Comparison of ENCODE assay signal across 16 cellular contexts in genomic region chr11:46336781-46337180, GRCh38. TPM values are rescaled to one million over a fixed set of nuclear protein-coding genes. Genes with fewer than 3 reads are reported as not detected.
DNase-seq lines count a peak whose midpoint lies in the region; ATAC-seq, FAIRE-seq and TF ChIP-seq lines count a peak whose summit lies in the region.
"Had no signal": no experiment of that assay in that cellular context is flagged by ENCODE, and none has a peak within 500 bp of the region (broad histone marks: within the 10 kb centered on the region; RNA-seq: fewer than 3 reads in every experiment).

No MANE protein-coding gene starts in this region.

- H3K79me2 ChIP-seq in astrocyte (ENCODE audit: insufficient read depth, low read length): no peaks in the 10 kb centered on the region

- no peak for TF ChIP-seq CTCF in astrocyte (IDR thresholded peaks at IDR 0.05; ENCODE audit: insufficient read depth, low read depth, low read length)

- FAIRE-seq in astrocyte (lab: Jason Lieb, UNC): no peak
- FAIRE-seq: GM12878, small intestine had no signal

- no peaks in the 10 kb centered on the region for H3K36me3 ChIP-seq in astrocyte (ENCODE audit: insufficient read depth, low read length)
- no peaks in the 10 kb centered on the region for H3K36me3 ChIP-seq in neuronal stem cell (replicated peaks in 1 of 2; ENCODE audit: control insufficient read depth in 2 of 2, insufficient read depth in 2 of 2, low read length in 2 of 2)
- H3K36me3 ChIP-seq: tibial nerve had no signal

- H3K14ac ChIP-seq in neuronal stem cell (ENCODE audit: low read length): no peak overlapping the region

- H3K9ac ChIP-seq in astrocyte (ENCODE audit: low read length) (no peak overlapping the region), neuronal stem cell (ENCODE audit: low read depth, low read length, poor library complexity) (no peak overlapping the region)

- H3K9me3 ChIP-seq in astrocyte (ENCODE audit: insufficient read depth, low read depth, low read length) (no peaks in the 10 kb centered on the region), neuronal stem cell (replicated peaks in 1 of 2; ENCODE audit: control insufficient read depth in 2 of 2, insufficient read depth in 1 of 2, low read depth in 1 of 2, low read length in 2 of 2) (no peaks in the 10 kb centered on the region)
- H3K9me3 ChIP-seq: tibial nerve had no signal

- peaks cover 15% of the 10 kb centered on the region for H3K4me1 ChIP-seq in astrocyte (ENCODE audit: insufficient read depth, low read length)
- H3K4me1 ChIP-seq in neuronal stem cell (ENCODE audit: control insufficient read depth in 2 of 2, insufficient read depth in 1 of 2, low read depth in 1 of 2, low read length in 2 of 2): peaks cover 32 to 34% of the 10 kb centered on the region in 2 donors

- H3K4me2 ChIP-seq in astrocyte (ENCODE audit: low read length) (no peak overlapping the region), neuronal stem cell (ENCODE audit: insufficient read depth, low read length, poor library complexity, severe bottlenecking) (no peak overlapping the region)

- CTCF ChIA-PET in activated CD4-positive, alpha-beta T cell treated with anti-CD3 and anti-CD28 coated beads for 36 hours (lab: Charles Lee): interaction anchor here (0.9 to 10.2 kb wide), 3 partner anchors 11 to 27 kb away, joined by 3 to 139 read pairs (median 4); partner anchors contain the start of gene DGKZ

- H4K91ac ChIP-seq in neuronal stem cell (ENCODE audit: low read depth, low read length, poor library complexity): no peak overlapping the region

- no peak for ATAC-seq in activated CD4-positive, alpha-beta T cell treated with anti-CD3 and anti-CD28 coated beads for 36 hours
- ATAC-seq: effector memory CD8-positive, alpha-beta T cell; GM12878; PC-3 had no signal

- H3K18ac ChIP-seq in neuronal stem cell (ENCODE audit: low read length): no peak overlapping the region

- no peak overlapping the region for H2BK12ac ChIP-seq in neuronal stem cell (ENCODE audit: low read length)

- H2BK5ac ChIP-seq in neuronal stem cell (ENCODE audit: low read length): no peak overlapping the region

- no peak overlapping the region for H4K8ac ChIP-seq in neuronal stem cell (ENCODE audit: low read depth, low read length)

- no peak overlapping the region for H2AK5ac ChIP-seq in neuronal stem cell (ENCODE audit: low read depth, low read length)

- no peaks in the 10 kb centered on the region for H3K9me3 Mint-ChIP-seq in activated CD4-positive, alpha-beta T cell treated with anti-CD3 and anti-CD28 coated beads for 36 hours (ENCODE audit: low read depth)
- H3K9me3 Mint-ChIP-seq in astrocyte (ENCODE audit: unreplicated experiment): peaks cover 2% of the 10 kb centered on the region
- no peaks in the 10 kb centered on the region for H3K9me3 Mint-ChIP-seq in activated T-helper 1 cell treated with anti-CD3 and anti-CD28 coated beads, Interleukin-12 subunit alpha, Interleukin-12 subunit beta, Interleukin-2, Interleukin-4 antibody, amounts not matched to agents 30 ng/mL and 10 ng/mL and 1 ng/mL, durations not matched to agents 14 hours and 24 hours and 36 hours
- H3K9me3 Mint-ChIP-seq: effector memory CD8-positive, alpha-beta T cell; nephron progenitor cell had no signal

- H2BK15ac ChIP-seq in neuronal stem cell (ENCODE audit: low read length): peak overlapping the region; percentile 2

- H3K4me3 Mint-ChIP-seq in activated CD4-positive, alpha-beta T cell treated with anti-CD3 and anti-CD28 coated beads for 36 hours: no peak overlapping the region
- H3K4me3 Mint-ChIP-seq in astrocyte (ENCODE audit: unreplicated experiment): no peak overlapping the region
- no peak overlapping the region for H3K4me3 Mint-ChIP-seq in activated T-helper 1 cell treated with anti-CD3 and anti-CD28 coated beads, Interleukin-12 subunit alpha, Interleukin-12 subunit beta, Interleukin-2, Interleukin-4 antibody, amounts not matched to agents 30 ng/mL and 10 ng/mL and 1 ng/mL, durations not matched to agents 14 hours and 24 hours and 36 hours
- H3K4me3 Mint-ChIP-seq: effector memory CD8-positive, alpha-beta T cell; nephron progenitor cell had no signal

- H3K4me1 Mint-ChIP-seq in activated CD4-positive, alpha-beta T cell treated with anti-CD3 and anti-CD28 coated beads for 36 hours: peaks cover 67% of the 10 kb centered on the region
- H3K4me1 Mint-ChIP-seq in astrocyte (ENCODE audit: low read depth, unreplicated experiment): peaks cover 14% of the 10 kb centered on the region
- peaks cover 21% of the 10 kb centered on the region for H3K4me1 Mint-ChIP-seq in activated T-helper 1 cell treated with anti-CD3 and anti-CD28 coated beads, Interleukin-12 subunit alpha, Interleukin-12 subunit beta, Interleukin-2, Interleukin-4 antibody, amounts not matched to agents 30 ng/mL and 10 ng/mL and 1 ng/mL, durations not matched to agents 14 hours and 24 hours and 36 hours (ENCODE audit: low read depth)

- H3K27me3 Mint-ChIP-seq in activated CD4-positive, alpha-beta T cell treated with anti-CD3 and anti-CD28 coated beads for 36 hours: no peaks in the 10 kb centered on the region
- H3K27me3 Mint-ChIP-seq in astrocyte (ENCODE audit: low read depth, unreplicated experiment): peaks cover 18% of the 10 kb centered on the region
- peaks cover 26% of the 10 kb centered on the region for H3K27me3 Mint-ChIP-seq in activated T-helper 1 cell treated with anti-CD3 and anti-CD28 coated beads, Interleukin-12 subunit alpha, Interleukin-12 subunit beta, Interleukin-2, Interleukin-4 antibody, amounts not matched to agents 30 ng/mL and 10 ng/mL and 1 ng/mL, durations not matched to agents 14 hours and 24 hours and 36 hours (ENCODE audit: insufficient read depth)

- intact Hi-C loops in activated CD4-positive, alpha-beta T cell treated with anti-CD3 and anti-CD28 coated beads for 36 hours (cut with DNase I, micrococcal nuclease): no loop called here
- intact Hi-C loops in activated T-helper 1 cell treated with anti-CD3 and anti-CD28 coated beads, Interleukin-12 subunit alpha, Interleukin-12 subunit beta, Interleukin-2, Interleukin-4 antibody, amounts not matched to agents 30 ng/mL and 10 ng/mL and 1 ng/mL, durations not matched to agents 14 hours and 24 hours and 36 hours (cut with micrococcal nuclease): no loop called here

- H3K4ac ChIP-seq in neuronal stem cell (ENCODE audit: low read length): no peak overlapping the region

- no CpG with 5 or more reads among the region's 9 CpGs for WGBS in neuronal stem cell (ENCODE audit: extremely low coverage in 2 of 2, insufficient read length in 2 of 2, insufficient replicate concordance in 1 of 2), 2 donors

- H3K27ac Mint-ChIP-seq in activated CD4-positive, alpha-beta T cell treated with anti-CD3 and anti-CD28 coated beads for 36 hours: no peak overlapping the region
- no peak overlapping the region for H3K27ac Mint-ChIP-seq in astrocyte (ENCODE audit: unreplicated experiment)
- no peak overlapping the region for H3K27ac Mint-ChIP-seq in activated T-helper 1 cell treated with anti-CD3 and anti-CD28 coated beads, Interleukin-12 subunit alpha, Interleukin-12 subunit beta, Interleukin-2, Interleukin-4 antibody, amounts not matched to agents 30 ng/mL and 10 ng/mL and 1 ng/mL, durations not matched to agents 14 hours and 24 hours and 36 hours
- H3K27ac Mint-ChIP-seq: effector memory CD8-positive, alpha-beta T cell had no signal

- H3K27ac ChIP-seq in astrocyte (ENCODE audit: low read depth, low read length) (no peak overlapping the region), neuronal stem cell (replicated peaks; ENCODE audit: low read length) (no peak overlapping the region)
- H3K27ac ChIP-seq: tibial nerve had no signal

- POLR2A ChIA-PET in activated CD4-positive, alpha-beta T cell treated with anti-CD3 and anti-CD28 coated beads for 36 hours (lab: Charles Lee): interaction anchor here (0.9 kb wide), 1 partner anchor 18 kb away, joined by 3 read pairs; no protein-coding TSS in a partner anchor

- no peaks in the 10 kb centered on the region for H4K20me1 ChIP-seq in astrocyte (ENCODE audit: insufficient read depth, low read length)

- no peak overlapping the region for H2AFZ ChIP-seq in astrocyte (ENCODE audit: low read depth, low read length)
- no peak overlapping the region for H2AFZ ChIP-seq in neuronal stem cell (ENCODE audit: low read length)

- H3K4me3 ChIP-seq in astrocyte (ENCODE audit: insufficient read depth, low read depth, low read length) (no peak overlapping the region), neuronal stem cell (ENCODE audit: low read length in 2 of 2) (no peak overlapping the region)
- H3K4me3 ChIP-seq: GM12878, tibial nerve had no signal

- H3K23ac ChIP-seq in neuronal stem cell (ENCODE audit: low read depth, low read length, poor library complexity): peak overlapping the region; percentile 60

- DNase-seq in activated CD4-positive, alpha-beta T cell treated with anti-CD3 and anti-CD28 coated beads for 36 hours: peak; percentile 51
- no peak for DNase-seq in activated CD4-positive, alpha-beta T cell treated with anti-CD3 and anti-CD28 coated beads, Interleukin-2, amount 50 U/mL, for 1 hour
- DNase-seq in NOMO-1 (lab: John Stamatoyannopoulos, UW; ENCODE audit: unreplicated experiment in 2 of 2) (peak; percentile 94 to 95), astrocyte (ENCODE audit: low read depth) (peak; percentile 25), neuronal stem cell (ENCODE audit: low spot score) (no peak)
- DNase-seq in effector CD4-positive, alpha-beta T cell: no peak
- no peak for DNase-seq in stimulated activated CD4-positive, alpha-beta T cell treated with anti-CD3 and anti-CD28 coated beads, Interleukin-1b, Interleukin-23, amount 100 ng/mL, for 48 hours
- DNase-seq in activated T-helper 1 cell treated with anti-CD3 and anti-CD28 coated beads, Interleukin-12 subunit alpha, Interleukin-12 subunit beta, Interleukin-2, Interleukin-4 antibody, amounts not matched to agents 30 ng/mL and 10 ng/mL and 1 ng/mL, durations not matched to agents 14 hours and 24 hours and 36 hours (ENCODE audit: low spot score): no peak
- DNase-seq: effector memory CD8-positive, alpha-beta T cell; HCEC 1CT; NCI-H2029 treated with DMSO at 0.1 percent for 48 hours; nephron progenitor cell; small intestine had no signal

- no peaks in the 10 kb centered on the region for H3K36me3 Mint-ChIP-seq in activated CD4-positive, alpha-beta T cell treated with anti-CD3 and anti-CD28 coated beads for 36 hours (ENCODE audit: low read depth)
- H3K36me3 Mint-ChIP-seq in astrocyte (ENCODE audit: low read depth, unreplicated experiment): no peaks in the 10 kb centered on the region
- peaks cover 1% of the 10 kb centered on the region for H3K36me3 Mint-ChIP-seq in activated T-helper 1 cell treated with anti-CD3 and anti-CD28 coated beads, Interleukin-12 subunit alpha, Interleukin-12 subunit beta, Interleukin-2, Interleukin-4 antibody, amounts not matched to agents 30 ng/mL and 10 ng/mL and 1 ng/mL, durations not matched to agents 14 hours and 24 hours and 36 hours (ENCODE audit: low read depth)

- no peak overlapping the region for H2BK120ac ChIP-seq in neuronal stem cell (ENCODE audit: low read depth, low read length)

- H3K27me3 ChIP-seq in astrocyte (ENCODE audit: insufficient read depth, low read length) (peaks cover 23% of the 10 kb centered on the region), neuronal stem cell (ENCODE audit: control insufficient read depth in 3 of 3, insufficient read depth in 3 of 3, low read depth in 1 of 3, low read length in 3 of 3) (peaks cover 0 to 23% (median 11%) of the 10 kb centered on the region in 3 experiments)

- no peaks in the 10 kb centered on the region for H3K79me1 ChIP-seq in neuronal stem cell (ENCODE audit: low read depth, low read length)

RNA-seq across cellular contexts. Expression of gene DGKZ, which starts 10.5 kb away (rescaled TPM):
- total RNA-seq in activated CD4-positive, alpha-beta T cell treated with anti-CD3 and anti-CD28 coated beads for 36 hours: 100 to 1,000 TPM in 1 of 2 experiments, 10 to 100 TPM in 1; 87.6 to 101 TPM
- total RNA-seq in astrocyte: 53.8 and 59.3 TPM in 2 replicates
- polyA plus RNA-seq in neuronal stem cell (2013, experiment 1 of 2): 33.3 TPM
- 32.3 TPM for polyA plus RNA-seq in neuronal stem cell (2013, experiment 2 of 2)
- 101 TPM in 2 replicates for total RNA-seq in activated T-helper 1 cell treated with anti-CD3 and anti-CD28 coated beads, Interleukin-12 subunit alpha, Interleukin-12 subunit beta, Interleukin-2, Interleukin-4 antibody, amounts not matched to agents 30 ng/mL and 10 ng/mL and 1 ng/mL, durations not matched to agents 14 hours and 24 hours and 36 hours

RNA-seq across cellular contexts. Expression of gene MDK, which starts 44.7 kb away (rescaled TPM):
- 1 to 10 TPM; 3.0 to 6.7 TPM for total RNA-seq in activated CD4-positive, alpha-beta T cell treated with anti-CD3 and anti-CD28 coated beads for 36 hours
- 277 and 325 TPM in 2 replicates for total RNA-seq in astrocyte
- polyA plus RNA-seq in neuronal stem cell (2013, experiment 1 of 2): 1,851 TPM
- polyA plus RNA-seq in neuronal stem cell (2013, experiment 2 of 2): 1,853 TPM
- total RNA-seq in activated T-helper 1 cell treated with anti-CD3 and anti-CD28 coated beads, Interleukin-12 subunit alpha, Interleukin-12 subunit beta, Interleukin-2, Interleukin-4 antibody, amounts not matched to agents 30 ng/mL and 10 ng/mL and 1 ng/mL, durations not matched to agents 14 hours and 24 hours and 36 hours: 5.0 and 7.1 TPM in 2 replicates

RNA-seq across cellular contexts. Expression of gene CHRM4, which starts 54.8 kb away (rescaled TPM):
- under 1 TPM in 1 of 2 experiments, not detected in 1; 0.19 TPM for total RNA-seq in activated CD4-positive, alpha-beta T cell treated with anti-CD3 and anti-CD28 coated beads for 36 hours
- 0.27 and 0.43 TPM in 2 replicates for total RNA-seq in astrocyte
- 0.10 TPM for polyA plus RNA-seq in neuronal stem cell (2013, experiment 1 of 2)
- polyA plus RNA-seq in neuronal stem cell (2013, experiment 2 of 2): 0.15 TPM
- total RNA-seq in activated T-helper 1 cell treated with anti-CD3 and anti-CD28 coated beads, Interleukin-12 subunit alpha, Interleukin-12 subunit beta, Interleukin-2, Interleukin-4 antibody, amounts not matched to agents 30 ng/mL and 10 ng/mL and 1 ng/mL, durations not matched to agents 14 hours and 24 hours and 36 hours: 1.2 TPM in 2 replicates
- total RNA-seq: PC-3 had no signal

RNA-seq across cellular contexts. Expression of gene CREB3L1, which starts 59.3 kb away (rescaled TPM):
- total RNA-seq in activated CD4-positive, alpha-beta T cell treated with anti-CD3 and anti-CD28 coated beads for 36 hours: under 1 TPM in 1 of 2 experiments, not detected in 1; 0.19 TPM
- total RNA-seq in astrocyte: 324 and 399 TPM in 2 replicates
- polyA plus RNA-seq in neuronal stem cell (2013, experiment 1 of 2): 8.4 TPM
- 8.8 TPM for polyA plus RNA-seq in neuronal stem cell (2013, experiment 2 of 2)
- 0.15 and 0.39 TPM in 2 replicates for total RNA-seq in activated T-helper 1 cell treated with anti-CD3 and anti-CD28 coated beads, Interleukin-12 subunit alpha, Interleukin-12 subunit beta, Interleukin-2, Interleukin-4 antibody, amounts not matched to agents 30 ng/mL and 10 ng/mL and 1 ng/mL, durations not matched to agents 14 hours and 24 hours and 36 hours

Comparison
In these comparisons a context has a peak if more than half of its experiments do, and no peak if none do; other contexts are left out.
1. DNase-seq: peak in activated CD4-positive, alpha-beta T cell treated with anti-CD3 and anti-CD28 coated beads for 36 hours (single experiment), NOMO-1 (2 of 2) and astrocyte (single experiment); none in activated CD4-positive, alpha-beta T cell treated with anti-CD3 and anti-CD28 coated beads, Interleukin-2, amount 50 U/mL, for 1 hour (single experiment), neuronal stem cell (single experiment), effector CD4-positive, alpha-beta T cell (single experiment), stimulated activated CD4-positive, alpha-beta T cell treated with anti-CD3 and anti-CD28 coated beads, Interleukin-1b, Interleukin-23, amount 100 ng/mL, for 48 hours (single experiment) and activated T-helper 1 cell treated with anti-CD3 and anti-CD28 coated beads, Interleukin-12 subunit alpha, Interleukin-12 subunit beta, Interleukin-2, Interleukin-4 antibody, amounts not matched to agents 30 ng/mL and 10 ng/mL and 1 ng/mL, durations not matched to agents 14 hours and 24 hours and 36 hours (single experiment).
2. RNA of gene MDK, which starts 44.7 kb away (total RNA-seq): 277 to 325 TPM in astrocyte; 5.0 to 7.1 TPM in activated T-helper 1 cell treated with anti-CD3 and anti-CD28 coated beads, Interleukin-12 subunit alpha, Interleukin-12 subunit beta, Interleukin-2, Interleukin-4 antibody, amounts not matched to agents 30 ng/mL and 10 ng/mL and 1 ng/mL, durations not matched to agents 14 hours and 24 hours and 36 hours and 3.0 to 6.7 TPM in activated CD4-positive, alpha-beta T cell treated with anti-CD3 and anti-CD28 coated beads for 36 hours; every median in the first group is over 10 times any median in the second.